20 cellular contexts compared by ENCODE assay signal in genomic region chr6:157063935-157064322, GRCh38.
"Had no signal": no experiment of that assay in that cellular context is flagged by ENCODE, and none has a peak within 500 bp of the region (broad histone marks: within the 10 kb centered on the region; RNA-seq: fewer than 3 reads in every experiment).

No MANE protein-coding gene starts in this region.

- H3K9me3 Mint-ChIP-seq: activated CD4-positive, alpha-beta T cell treated with anti-CD3 and anti-CD28 coated beads, Interleukin-2, amount 10 ng/mL, durations not matched to agents 7 days and 5 days; activated naive CD8-positive, alpha-beta T cell treated with anti-CD3 and anti-CD28 coated beads for 36 hours; activated T-helper 17 cell treated with anti-CD3 and anti-CD28 coated beads, Interleukin-2, amount 50 U/mL, for 72 hours; effector memory CD8-positive, alpha-beta T cell; natural killer cell treated with Interleukin-12 subunit alpha and Interleukin-12 subunit beta and Interleukin-15 and Interleukin-18, amount 100 ng/mL, for 72 hours; stimulated activated naive CD8-positive, alpha-beta T cell treated with anti-CD3 and anti-CD28 coated beads, Interleukin-15, Interleukin-2, amounts not matched to agents 100 ng/mL and 50 ng/mL, for 24 hours; T-helper 2 cell treated with Interferon-gamma antibody and Interleukin-4, amounts not matched to agents 5 μg/mL and 100 μg/mL, for 36 hours had no signal

- H3K9me3 ChIP-seq: tibial nerve, vagina had no signal

- FAIRE-seq: islet of Langerhans, TTC549 had no signal

- DNase-seq: activated CD4-positive, alpha-beta T cell treated with anti-CD3 and anti-CD28 coated beads, Interleukin-2, amount 10 ng/mL, durations not matched to agents 7 days and 5 days; activated CD8-positive, alpha-beta memory T cell treated with anti-CD3 and anti-CD28 coated beads for 24 hours; activated naive CD4-positive, alpha-beta T cell; activated naive CD8-positive, alpha-beta T cell treated with anti-CD3 and anti-CD28 coated beads for 36 hours; amniotic stem cell; dermis blood vessel endothelial cell; effector memory CD8-positive, alpha-beta T cell; hippocampal formation; left cardiac atrium; mesenchymal stem cell had no signal

- H3K27ac ChIP-seq: cardiac muscle cell, parathyroid adenoma, tibial nerve, vagina had no signal

- ATAC-seq: effector memory CD8-positive, alpha-beta T cell; left cardiac atrium had no signal

- H2AFZ ChIP-seq: parathyroid adenoma had no signal

- H3K4me3 Mint-ChIP-seq: activated CD4-positive, alpha-beta T cell treated with anti-CD3 and anti-CD28 coated beads, Interleukin-2, amount 10 ng/mL, durations not matched to agents 7 days and 5 days; activated naive CD8-positive, alpha-beta T cell treated with anti-CD3 and anti-CD28 coated beads for 36 hours; activated T-helper 17 cell treated with anti-CD3 and anti-CD28 coated beads, Interleukin-2, amount 50 U/mL, for 72 hours; effector memory CD8-positive, alpha-beta T cell; natural killer cell treated with Interleukin-12 subunit alpha and Interleukin-12 subunit beta and Interleukin-15 and Interleukin-18, amount 100 ng/mL, for 72 hours; stimulated activated naive CD8-positive, alpha-beta T cell treated with anti-CD3 and anti-CD28 coated beads, Interleukin-15, Interleukin-2, amounts not matched to agents 100 ng/mL and 50 ng/mL, for 24 hours; T-helper 2 cell treated with Interferon-gamma antibody and Interleukin-4, amounts not matched to agents 5 μg/mL and 100 μg/mL, for 36 hours had no signal

- H3K9ac ChIP-seq: parathyroid adenoma had no signal

- H3K27me3 Mint-ChIP-seq: activated CD4-positive, alpha-beta T cell treated with anti-CD3 and anti-CD28 coated beads, Interleukin-2, amount 10 ng/mL, durations not matched to agents 7 days and 5 days; activated naive CD8-positive, alpha-beta T cell treated with anti-CD3 and anti-CD28 coated beads for 36 hours; activated T-helper 17 cell treated with anti-CD3 and anti-CD28 coated beads, Interleukin-2, amount 50 U/mL, for 72 hours; effector memory CD8-positive, alpha-beta T cell; natural killer cell treated with Interleukin-12 subunit alpha and Interleukin-12 subunit beta and Interleukin-15 and Interleukin-18, amount 100 ng/mL, for 72 hours; stimulated activated naive CD8-positive, alpha-beta T cell treated with anti-CD3 and anti-CD28 coated beads, Interleukin-15, Interleukin-2, amounts not matched to agents 100 ng/mL and 50 ng/mL, for 24 hours had no signal

- H3K27me3 ChIP-seq: cardiac muscle cell, tibial nerve, vagina had no signal

- H3K27ac Mint-ChIP-seq: activated CD4-positive, alpha-beta T cell treated with anti-CD3 and anti-CD28 coated beads, Interleukin-2, amount 10 ng/mL, durations not matched to agents 7 days and 5 days; activated T-helper 17 cell treated with anti-CD3 and anti-CD28 coated beads, Interleukin-2, amount 50 U/mL, for 72 hours; effector memory CD8-positive, alpha-beta T cell; natural killer cell treated with Interleukin-12 subunit alpha and Interleukin-12 subunit beta and Interleukin-15 and Interleukin-18, amount 100 ng/mL, for 72 hours; T-helper 2 cell treated with Interferon-gamma antibody and Interleukin-4, amounts not matched to agents 5 μg/mL and 100 μg/mL, for 36 hours had no signal

- H3K36me3 Mint-ChIP-seq: natural killer cell treated with Interleukin-12 subunit alpha and Interleukin-12 subunit beta and Interleukin-15 and Interleukin-18, amount 100 ng/mL, for 72 hours had no signal

- H3K4me3 ChIP-seq: cardiac muscle cell, tibial nerve, vagina had no signal

- H3K36me3 ChIP-seq: cardiac muscle cell, tibial nerve, vagina had no signal
